ENCODE assay signal across 1 cellular context in genomic region chr10:28470873-28471704, GRCh38.
TF ChIP-seq lines count a peak whose summit lies in the region.

No MANE protein-coding gene starts in this region.

TF ChIP-seq in SK-N-SH, 30 proteins besides CTCF, POLR2A, EP300 and RAD21 (continued from another document):
- no peak for TF ChIP-seq JUND (IDR thresholded peaks at IDR 0.05)
